ENCODE assay signal across 20 cellular contexts in the genomic region with DNA sequence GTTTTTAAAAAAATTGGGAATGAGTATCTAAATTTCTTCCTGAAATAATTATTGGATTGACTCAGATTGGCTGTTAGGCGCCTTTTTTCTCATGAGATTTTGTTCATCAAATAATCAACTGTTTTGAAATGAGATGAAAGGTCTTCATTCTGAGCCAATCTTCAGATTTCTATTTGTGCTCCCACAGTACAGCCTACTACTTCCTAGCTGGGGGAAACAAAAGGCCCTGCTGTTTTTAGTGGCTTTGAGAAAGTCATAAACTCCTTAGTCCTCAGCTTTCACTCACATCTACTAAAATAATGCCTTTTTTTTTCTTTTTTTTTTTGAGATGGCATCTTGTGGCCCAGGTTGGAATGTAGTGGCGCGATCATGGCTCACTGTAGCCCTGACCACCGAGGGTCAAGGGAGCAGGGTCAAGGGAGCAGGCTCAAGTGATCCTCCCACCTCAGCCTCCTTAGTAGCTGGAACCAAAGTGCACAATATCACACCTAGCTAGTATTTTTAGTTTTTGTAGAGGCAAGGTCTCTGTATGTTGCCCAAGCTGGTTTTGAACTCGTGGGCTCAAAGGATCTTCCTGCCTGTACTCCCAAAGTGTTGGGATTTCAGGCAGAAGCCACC. TPM values are rescaled to one million over a fixed set of nuclear protein-coding genes. Genes with fewer than 3 reads are reported as not detected.
DNase-seq lines count a peak whose midpoint lies in the region; ATAC-seq, FAIRE-seq and TF ChIP-seq lines count a peak whose summit lies in the region.
"Had no signal": no experiment of that assay in that cellular context is flagged by ENCODE, and none has a peak within 500 bp of the region (broad histone marks: within the 10 kb centered on the region; RNA-seq: fewer than 3 reads in every experiment).

No MANE protein-coding gene starts in this region.

- H3K9me3 ChIP-seq in A673 (ENCODE audit: low read depth, low read length, poor library complexity, severe bottlenecking) (no peaks in the 10 kb centered on the region), HepG2 (ENCODE audit: low read length) (no peaks in the 10 kb centered on the region), neural progenitor cell (ENCODE audit: low read depth) (no peaks in the 10 kb centered on the region)
- H3K9me3 ChIP-seq: ascending aorta, heart right ventricle, pancreas had no signal

- no peak for TF ChIP-seq EP300 in HepG2 (IDR thresholded peaks at IDR 0.05; ENCODE audit: low read depth in 2 of 2, low read length in 2 of 2)
- no peak for TF ChIP-seq EP300 in HepG2 (CRISPR knock-in tag; IDR thresholded peaks at IDR 0.05; ENCODE audit: borderline replicate concordance)

- TF ChIP-seq RAD21 in HepG2 (CRISPR knock-in tag; IDR thresholded peaks at IDR 0.05) = no peak

- peaks cover 9% of the 10 kb centered on the region for H4K20me1 ChIP-seq in HepG2 (ENCODE audit: insufficient read depth, low read length)
- H4K20me1 ChIP-seq in neural progenitor cell (ENCODE audit: low read depth) = peaks cover 24% of the 10 kb centered on the region

- in situ Hi-C loops in SK-MEL-5 (cut with HindIII; ENCODE audit: low pct_unique_long_range_greater_than_20kb, low sequenced_read_pairs) (no loop called here), HepG2 (cut with HindIII; ENCODE audit: extremely low pct_ligation_motif_present, low pct_unique_long_range_greater_than_20kb) (no loop called here)

- POLR2A ChIA-PET in A673 (lab: Charles Lee; ENCODE audit: low non-redundant PET) = interaction anchor here (0.6 kb wide), 1 partner anchor 93 kb away, joined by 4 read pairs; no protein-coding TSS in a partner anchor
- POLR2A ChIA-PET in HepG2 (lab: Yijun Ruan, JAX) = interaction anchor here (0.6 to 1.9 kb wide), 7 partner anchors 8 to 35 kb away, joined by 3 to 11 read pairs (median 4); partner anchors contain the start of genes NACA and PTGES3
- POLR2A ChIA-PET in activated CD8-positive, alpha-beta T cell treated with anti-CD3 and anti-CD28 coated beads, Interleukin-2, amount 10 ng/mL, durations not matched to agents 7 days and 5 days (lab: Charles Lee) = interaction anchor here (1.1 kb wide), 1 partner anchor 21 kb away, joined by 3 read pairs; no protein-coding TSS in a partner anchor

- no peaks in the 10 kb centered on the region for H3K27me3 ChIP-seq in A673 (replicated peaks; ENCODE audit: insufficient read depth, low read depth, low read length, poor library complexity)
- H3K27me3 ChIP-seq in HepG2 (ENCODE audit: control insufficient read depth in 1 of 2, insufficient read depth in 2 of 2, low read length in 2 of 2) = no peaks in the 10 kb centered on the region
- no peaks in the 10 kb centered on the region for H3K27me3 ChIP-seq in neural progenitor cell
- H3K27me3 ChIP-seq: ascending aorta, heart right ventricle, pancreas had no signal

- TF ChIP-seq POLR2A in HepG2 (IDR thresholded peaks at IDR 0.05; ENCODE audit: insufficient read depth in 1 of 2, low read depth in 2 of 2, low read length in 2 of 2) = no peak

- H3K4me1 ChIP-seq in A673 (ENCODE audit: insufficient read depth, low read length, poor library complexity, severe bottlenecking) (no peaks in the 10 kb centered on the region), HepG2 (ENCODE audit: insufficient read depth, low read length) (peaks cover 5% of the 10 kb centered on the region; the same call in 1 of the 2 replicates), neural progenitor cell (no peaks in the 10 kb centered on the region)
- H3K4me1 ChIP-seq: ascending aorta, pancreas had no signal

- FAIRE-seq in HepG2 (lab: Jason Lieb, UNC) = no peak
- FAIRE-seq: pancreas had no signal

- DNase-seq in A673 (ENCODE audit: low spot score) (no peak), CD14-positive monocyte (ENCODE audit: low spot score) (no peak), SK-MEL-5 (ENCODE audit: low read depth, low spot score) (peak; percentile 84), HepG2 (ENCODE audit: low spot score) (no peak), HCEC 1CT (no peak), neural progenitor cell (ENCODE audit: low spot score) (no peak)
- no peak for DNase-seq in activated CD8-positive, alpha-beta T cell treated with anti-CD3 and anti-CD28 coated beads, Interleukin-2, amount 10 ng/mL, durations not matched to agents 7 days and 5 days
- DNase-seq: activated CD4-positive, CD25-positive, alpha-beta regulatory T cell treated with anti-CD3 and anti-CD28 coated beads, Interleukin-2, amount 50 U/mL, for 72 hours; cerebellar nuclear complex; effector memory CD8-positive, alpha-beta T cell; heart right ventricle; IMR-90; NCI-H2029 treated with DMSO at 0.1 percent for 48 hours; SHP77 treated with DMSO at 0.1 percent for 48 hours; stimulated activated CD4-positive, alpha-beta T cell treated with anti-CD3 and anti-CD28 coated beads, Interleukin-4, amount 100 ng/mL, for 24 hours had no signal

- H3K27me3 Mint-ChIP-seq in CD14-positive monocyte (ENCODE audit: low read depth in 3 of 3) (no peaks in the 10 kb centered on the region), neural progenitor cell (ENCODE audit: insufficient read depth, low read depth) (no peaks in the 10 kb centered on the region)
- H3K27me3 Mint-ChIP-seq in activated CD8-positive, alpha-beta T cell treated with anti-CD3 and anti-CD28 coated beads, Interleukin-2, amount 10 ng/mL, durations not matched to agents 7 days and 5 days (ENCODE audit: low read depth) = no peaks in the 10 kb centered on the region
- H3K27me3 Mint-ChIP-seq: effector memory CD8-positive, alpha-beta T cell had no signal

- ATAC-seq in HepG2 = peak; percentile 62
- no peak for ATAC-seq in GM18502 (IDR thresholded peaks at IDR 0.05; ENCODE audit: poor library complexity, unreplicated experiment)
- no peak for ATAC-seq in activated CD8-positive, alpha-beta T cell treated with anti-CD3 and anti-CD28 coated beads, Interleukin-2, amount 10 ng/mL, durations not matched to agents 7 days and 5 days
- ATAC-seq: effector memory CD8-positive, alpha-beta T cell; heart right ventricle; pancreas had no signal

- H3K9me3 Mint-ChIP-seq in CD14-positive monocyte = peaks cover 0 to 2% (median 0%) of the 10 kb centered on the region in 7 donors
- no peaks in the 10 kb centered on the region for H3K9me3 Mint-ChIP-seq in activated CD8-positive, alpha-beta T cell treated with anti-CD3 and anti-CD28 coated beads, Interleukin-2, amount 10 ng/mL, durations not matched to agents 7 days and 5 days (ENCODE audit: insufficient read depth)
- no peaks in the 10 kb centered on the region for H3K9me3 Mint-ChIP-seq in neural progenitor cell
- H3K9me3 Mint-ChIP-seq: effector memory CD8-positive, alpha-beta T cell had no signal

- WGBS in HepG2 (ENCODE audit: low lambda C conversion rate) = 55% methylated on average over 5 of the region's 5 CpGs

- BruUV-seq in A673 (replicated peaks; lab: Mats Ljungman, UMichigan) = no TSS peak
- BruUV-seq in HepG2 (replicated peaks; lab: Mats Ljungman, UMichigan) = no TSS peak

- no peak overlapping the region for H3K4me2 ChIP-seq in HepG2 (ENCODE audit: low read depth, low read length)
- no peak overlapping the region for H3K4me2 ChIP-seq in neural progenitor cell

- H3K36me3 ChIP-seq in A673 (ENCODE audit: insufficient read depth, low read length, poor library complexity, severe bottlenecking) = peaks cover 39% of the 10 kb centered on the region
- peaks cover 15 to 29% of the 10 kb centered on the region in 2 experiments for H3K36me3 ChIP-seq in HepG2 (replicated peaks in 1 of 2; ENCODE audit: control insufficient read depth in 1 of 2, insufficient read depth in 2 of 2, low read length in 2 of 2)
- peaks cover 24% of the 10 kb centered on the region for H3K36me3 ChIP-seq in neural progenitor cell

- H3K36me3 Mint-ChIP-seq in CD14-positive monocyte (peaks cover 33 to 42% of the 10 kb centered on the region in 2 donors), neural progenitor cell (peaks cover 30% of the 10 kb centered on the region)
- H3K36me3 Mint-ChIP-seq in activated CD8-positive, alpha-beta T cell treated with anti-CD3 and anti-CD28 coated beads, Interleukin-2, amount 10 ng/mL, durations not matched to agents 7 days and 5 days (ENCODE audit: low read depth) = peaks cover 39% of the 10 kb centered on the region

- H3K27ac Mint-ChIP-seq in CD14-positive monocyte = peak overlapping the region in 6 of 7 donors; percentile 25 to 73 (median 60)
- no peak overlapping the region for H3K27ac Mint-ChIP-seq in activated CD8-positive, alpha-beta T cell treated with anti-CD3 and anti-CD28 coated beads, Interleukin-2, amount 10 ng/mL, durations not matched to agents 7 days and 5 days
- no peak overlapping the region for H3K27ac Mint-ChIP-seq in neural progenitor cell

- H3K4me1 Mint-ChIP-seq in CD14-positive monocyte (peaks cover 33% of the 10 kb centered on the region), neural progenitor cell (no peaks in the 10 kb centered on the region)
- peaks cover 1% of the 10 kb centered on the region for H3K4me1 Mint-ChIP-seq in activated CD8-positive, alpha-beta T cell treated with anti-CD3 and anti-CD28 coated beads, Interleukin-2, amount 10 ng/mL, durations not matched to agents 7 days and 5 days (ENCODE audit: low read depth)

- H3K9ac ChIP-seq in HepG2 (ENCODE audit: insufficient read depth, low read depth, low read length) = no peak overlapping the region
- no peak overlapping the region for H3K9ac ChIP-seq in neural progenitor cell

- intact Hi-C loops in A673 (cut with micrococcal nuclease; ENCODE audit: unreplicated experiment) = no loop called here
- intact Hi-C loops in CD14-positive monocyte (cut with micrococcal nuclease) = no loop called here
- intact Hi-C loops in HepG2 (cut with micrococcal nuclease; ENCODE audit: unreplicated experiment) = no loop called here

- H3F3A ChIP-seq in neural progenitor cell (ENCODE audit: low read depth) = peaks cover 60% of the 10 kb centered on the region

- peaks cover under 1% of the 10 kb centered on the region for H3K79me2 ChIP-seq in HepG2 (ENCODE audit: insufficient read depth, low read length)
- peaks cover 2% of the 10 kb centered on the region for H3K79me2 ChIP-seq in neural progenitor cell (ENCODE audit: low read depth)

- H3K27ac ChIP-seq in A673 (ENCODE audit: low read depth, low read length, poor library complexity, severe bottlenecking) (peak overlapping the region; percentile 11), HepG2 (ENCODE audit: extremely low read length, insufficient read depth, low read length) (no peak overlapping the region), neural progenitor cell (no peak overlapping the region)
- H3K27ac ChIP-seq: ascending aorta, C4-2B, pancreas had no signal

- H2AFZ ChIP-seq in HepG2 (ENCODE audit: low read length) (no peak overlapping the region), neural progenitor cell (replicated peaks) (no peak overlapping the region)

- CTCF ChIA-PET in A673 (lab: Charles Lee) (no interaction called here), HepG2 (lab: Yijun Ruan, JAX; ENCODE audit: low intra/inter-chr PET ratio, low total read pairs) (no interaction called here)
- CTCF ChIA-PET in activated CD8-positive, alpha-beta T cell treated with anti-CD3 and anti-CD28 coated beads, Interleukin-2, amount 10 ng/mL, durations not matched to agents 7 days and 5 days (lab: Charles Lee) = no interaction called here

- H3K4me3 Mint-ChIP-seq in CD14-positive monocyte = no peak overlapping the region
- no peak overlapping the region for H3K4me3 Mint-ChIP-seq in activated CD8-positive, alpha-beta T cell treated with anti-CD3 and anti-CD28 coated beads, Interleukin-2, amount 10 ng/mL, durations not matched to agents 7 days and 5 days
- H3K4me3 Mint-ChIP-seq in neural progenitor cell = no peak overlapping the region
- H3K4me3 Mint-ChIP-seq: effector memory CD8-positive, alpha-beta T cell had no signal

- H3K4me3 ChIP-seq in A673 (ENCODE audit: low read depth, low read length, poor library complexity, severe bottlenecking) (no peak overlapping the region), HepG2 (replicated peaks in 1 of 3; ENCODE audit: insufficient read depth in 1 of 3, low read depth in 2 of 3, low read length in 3 of 3) (no peak overlapping the region), neural progenitor cell (no peak overlapping the region)
- H3K4me3 ChIP-seq: ascending aorta, heart right ventricle, pancreas had no signal

- TF ChIP-seq CTCF in A673 (conservative IDR thresholded peaks at IDR 0.05; ENCODE audit: low read depth, low read length) (no peak), CD14-positive monocyte (IDR thresholded peaks at IDR 0.05) (no peak), HepG2 (CRISPR knock-in tag; IDR thresholded peaks at IDR 0.05) (no peak), neural progenitor cell (IDR thresholded peaks at IDR 0.05) (no peak)

RNA-seq across cellular contexts. Expression of gene NACA, which starts 15.2 kb away (rescaled TPM):
- 906 and 908 TPM in 2 replicates for total RNA-seq in A673 (2021)
- polyA plus RNA-seq in CD14-positive monocyte = 100 to 1,000 TPM; 797 to 937 TPM
- total RNA-seq in SK-MEL-5 (2014; rRNA removed; shearing (Covaris generic)) = 1,958 and 2,376 TPM in 2 replicates
- polyA plus RNA-seq in SK-MEL-5 (2015; cell fraction: cytosol; rRNA removed) = 1,112 and 1,132 TPM in 2 replicates
- polyA plus RNA-seq in SK-MEL-5 (2015; cell fraction: nucleus; rRNA removed) = 287 and 290 TPM in 2 replicates
- total RNA-seq in HepG2 (2016; rRNA removed; fragmentation: Illumina TruSeq; extraction: Trizol) = 1,700 and 2,295 TPM in 2 replicates
- 1,346 and 1,631 TPM in 2 replicates for total RNA-seq in HepG2 (2016; cell fraction: cytosol; rRNA removed; fragmentation: Illumina TruSeq; extraction: Trizol; ENCODE audit: low read depth)
- total RNA-seq in HepG2 (2016; cell fraction: insoluble cytoplasmic fraction; rRNA removed; fragmentation: Illumina TruSeq; extraction: Trizol) = 1,693 and 2,342 TPM in 2 replicates
- 2,301 and 2,703 TPM in 2 replicates for total RNA-seq in HepG2 (2016; cell fraction: membrane; rRNA removed; fragmentation: Illumina TruSeq; extraction: Trizol)
- total RNA-seq in HepG2 (2016; cell fraction: nucleus; rRNA removed; fragmentation: Illumina TruSeq; extraction: Trizol) = 536 and 558 TPM in 2 replicates
- 688 and 799 TPM in 2 replicates for polyA plus RNA-seq in HepG2 (2011; rRNA removed)
- 537 and 762 TPM in 2 replicates for polyA plus RNA-seq in HepG2 (2011; cell fraction: cytosol; rRNA removed)
- polyA plus RNA-seq in HepG2 (2011; cell fraction: nucleus; rRNA removed) = 98.1 and 131 TPM in 2 replicates
- polyA plus RNA-seq in HepG2 (2012) = 1,697 and 1,960 TPM in 2 replicates
- polyA plus RNA-seq in HepG2 (2016; cell fraction: cytosol; fragmentation: Illumina TruSeq; extraction: Trizol; ENCODE audit: low read depth) = 1,551 and 1,609 TPM in 2 replicates
- 1,930 and 2,097 TPM in 2 replicates for polyA plus RNA-seq in HepG2 (2016; cell fraction: insoluble cytoplasmic fraction; fragmentation: Illumina TruSeq; extraction: Trizol; ENCODE audit: low read depth)
- 2,028 and 2,269 TPM in 2 replicates for polyA plus RNA-seq in HepG2 (2016; cell fraction: membrane; fragmentation: Illumina TruSeq; extraction: Trizol; ENCODE audit: low read depth)
- 833 and 868 TPM in 2 replicates for polyA plus RNA-seq in HepG2 (2016; cell fraction: nucleus; fragmentation: Illumina TruSeq; extraction: Trizol; ENCODE audit: insufficient read depth, low read depth)
- polyA minus RNA-seq in HepG2 (2011; rRNA and poly(A)+ RNA removed; ENCODE audit: low replicate concordance) = 250 and 557 TPM in 2 replicates
- polyA minus RNA-seq in HepG2 (2011; cell fraction: cytosol; rRNA and poly(A)+ RNA removed) = 139 and 145 TPM in 2 replicates
- 70.6 and 115 TPM in 2 replicates for polyA minus RNA-seq in HepG2 (2011; cell fraction: nucleus; rRNA and poly(A)+ RNA removed)
- total RNA-seq in activated CD8-positive, alpha-beta T cell treated with anti-CD3 and anti-CD28 coated beads, Interleukin-2, amount 10 ng/mL, durations not matched to agents 7 days and 5 days = 100 to 1,000 TPM; 793 to 820 TPM
- total RNA-seq in neural progenitor cell (ENCODE audit: low replicate concordance) = 1,855 and 2,450 TPM in 2 replicates

RNA-seq across cellular contexts. Expression of gene PTGES3, which starts 21.8 kb away (rescaled TPM):
- total RNA-seq in A673 (2021) (413 and 450 TPM in 2 replicates), HepG2 (2016; rRNA removed; fragmentation: Illumina TruSeq; extraction: Trizol) (159 and 290 TPM in 2 replicates), neural progenitor cell (ENCODE audit: low replicate concordance) (197 and 298 TPM in 2 replicates)
- polyA plus RNA-seq in CD14-positive monocyte (100 to 1,000 TPM; 187 to 232 TPM), HepG2 (2011; rRNA removed) (43.7 and 54.4 TPM in 2 replicates)
- total RNA-seq in SK-MEL-5 (2014; rRNA removed; shearing (Covaris generic)) = 89.1 and 98.9 TPM in 2 replicates
- polyA plus RNA-seq in SK-MEL-5 (2015; cell fraction: cytosol; rRNA removed) = 203 and 262 TPM in 2 replicates
- 72.0 and 83.4 TPM in 2 replicates for polyA plus RNA-seq in SK-MEL-5 (2015; cell fraction: nucleus; rRNA removed)
- total RNA-seq in HepG2 (2016; cell fraction: cytosol; rRNA removed; fragmentation: Illumina TruSeq; extraction: Trizol; ENCODE audit: low read depth) = 36.7 and 44.1 TPM in 2 replicates
- total RNA-seq in HepG2 (2016; cell fraction: insoluble cytoplasmic fraction; rRNA removed; fragmentation: Illumina TruSeq; extraction: Trizol) = 170 and 269 TPM in 2 replicates
- 155 and 168 TPM in 2 replicates for total RNA-seq in HepG2 (2016; cell fraction: membrane; rRNA removed; fragmentation: Illumina TruSeq; extraction: Trizol)
- 118 and 124 TPM in 2 replicates for total RNA-seq in HepG2 (2016; cell fraction: nucleus; rRNA removed; fragmentation: Illumina TruSeq; extraction: Trizol)
- polyA plus RNA-seq in HepG2 (2011; cell fraction: cytosol; rRNA removed) = 23.9 and 37.8 TPM in 2 replicates
- 16.1 and 21.1 TPM in 2 replicates for polyA plus RNA-seq in HepG2 (2011; cell fraction: nucleus; rRNA removed)
- polyA plus RNA-seq in HepG2 (2012) = 244 and 265 TPM in 2 replicates
- 58.0 and 58.7 TPM in 2 replicates for polyA plus RNA-seq in HepG2 (2016; cell fraction: cytosol; fragmentation: Illumina TruSeq; extraction: Trizol; ENCODE audit: low read depth)
- polyA plus RNA-seq in HepG2 (2016; cell fraction: insoluble cytoplasmic fraction; fragmentation: Illumina TruSeq; extraction: Trizol; ENCODE audit: low read depth) = 452 and 465 TPM in 2 replicates
- polyA plus RNA-seq in HepG2 (2016; cell fraction: membrane; fragmentation: Illumina TruSeq; extraction: Trizol; ENCODE audit: low read depth) = 140 and 145 TPM in 2 replicates
- polyA plus RNA-seq in HepG2 (2016; cell fraction: nucleus; fragmentation: Illumina TruSeq; extraction: Trizol; ENCODE audit: insufficient read depth, low read depth) = 228 and 240 TPM in 2 replicates
- polyA minus RNA-seq in HepG2 (2011; rRNA and poly(A)+ RNA removed; ENCODE audit: low replicate concordance) = 15.3 and 29.9 TPM in 2 replicates
- polyA minus RNA-seq in HepG2 (2011; cell fraction: cytosol; rRNA and poly(A)+ RNA removed) = 57.2 and 64.6 TPM in 2 replicates
- polyA minus RNA-seq in HepG2 (2011; cell fraction: nucleus; rRNA and poly(A)+ RNA removed) = 23.0 and 29.1 TPM in 2 replicates
- 100 to 1,000 TPM; 273 to 290 TPM for total RNA-seq in activated CD8-positive, alpha-beta T cell treated with anti-CD3 and anti-CD28 coated beads, Interleukin-2, amount 10 ng/mL, durations not matched to agents 7 days and 5 days

RNA-seq across cellular contexts. Expression of gene PRIM1, which starts 42.3 kb away (rescaled TPM):
- 51.9 and 66.2 TPM in 2 replicates for total RNA-seq in A673 (2021)
- 1 to 10 TPM; 5.6 to 6.3 TPM for polyA plus RNA-seq in CD14-positive monocyte
- 33.6 and 36.5 TPM in 2 replicates for total RNA-seq in SK-MEL-5 (2014; rRNA removed; shearing (Covaris generic))
- polyA plus RNA-seq in SK-MEL-5 (2015; cell fraction: cytosol; rRNA removed) = 33.7 and 38.2 TPM in 2 replicates
- polyA plus RNA-seq in SK-MEL-5 (2015; cell fraction: nucleus; rRNA removed) = 36.3 and 40.1 TPM in 2 replicates
- 47.3 and 67.0 TPM in 2 replicates for total RNA-seq in HepG2 (2016; rRNA removed; fragmentation: Illumina TruSeq; extraction: Trizol)
- total RNA-seq in HepG2 (2016; cell fraction: cytosol; rRNA removed; fragmentation: Illumina TruSeq; extraction: Trizol; ENCODE audit: low read depth) = 14.0 and 14.2 TPM in 2 replicates
- 47.6 and 69.6 TPM in 2 replicates for total RNA-seq in HepG2 (2016; cell fraction: insoluble cytoplasmic fraction; rRNA removed; fragmentation: Illumina TruSeq; extraction: Trizol)
- total RNA-seq in HepG2 (2016; cell fraction: membrane; rRNA removed; fragmentation: Illumina TruSeq; extraction: Trizol) = 17.8 and 19.7 TPM in 2 replicates
- 33.7 and 38.1 TPM in 2 replicates for total RNA-seq in HepG2 (2016; cell fraction: nucleus; rRNA removed; fragmentation: Illumina TruSeq; extraction: Trizol)
- 18.1 and 30.0 TPM in 2 replicates for polyA plus RNA-seq in HepG2 (2011; rRNA removed)
- 15.5 and 16.8 TPM in 2 replicates for polyA plus RNA-seq in HepG2 (2011; cell fraction: cytosol; rRNA removed)
- 20.7 and 23.5 TPM in 2 replicates for polyA plus RNA-seq in HepG2 (2011; cell fraction: nucleus; rRNA removed)
- 15.2 and 26.9 TPM in 2 replicates for polyA plus RNA-seq in HepG2 (2012)
- 5.4 and 7.7 TPM in 2 replicates for polyA plus RNA-seq in HepG2 (2016; cell fraction: cytosol; fragmentation: Illumina TruSeq; extraction: Trizol; ENCODE audit: low read depth)
- polyA plus RNA-seq in HepG2 (2016; cell fraction: insoluble cytoplasmic fraction; fragmentation: Illumina TruSeq; extraction: Trizol; ENCODE audit: low read depth) = 50.8 and 55.2 TPM in 2 replicates
- polyA plus RNA-seq in HepG2 (2016; cell fraction: membrane; fragmentation: Illumina TruSeq; extraction: Trizol; ENCODE audit: low read depth) = 11.4 and 12.6 TPM in 2 replicates
- polyA plus RNA-seq in HepG2 (2016; cell fraction: nucleus; fragmentation: Illumina TruSeq; extraction: Trizol; ENCODE audit: insufficient read depth, low read depth) = 35.2 and 36.7 TPM in 2 replicates
- 12.4 and 36.9 TPM in 2 replicates for polyA minus RNA-seq in HepG2 (2011; rRNA and poly(A)+ RNA removed; ENCODE audit: low replicate concordance)
- polyA minus RNA-seq in HepG2 (2011; cell fraction: cytosol; rRNA and poly(A)+ RNA removed) = 8.9 and 11.9 TPM in 2 replicates
- 28.3 and 28.5 TPM in 2 replicates for polyA minus RNA-seq in HepG2 (2011; cell fraction: nucleus; rRNA and poly(A)+ RNA removed)
- 10 to 100 TPM; 56.8 to 60.4 TPM for total RNA-seq in activated CD8-positive, alpha-beta T cell treated with anti-CD3 and anti-CD28 coated beads, Interleukin-2, amount 10 ng/mL, durations not matched to agents 7 days and 5 days
- total RNA-seq in neural progenitor cell (ENCODE audit: low replicate concordance) = 108 and 166 TPM in 2 replicates

RNA-seq across cellular contexts. Expression of gene HSD17B6, which starts 53.3 kb away (rescaled TPM):
- total RNA-seq in A673 (2021) (0.39 and 1.2 TPM in 2 replicates), HepG2 (2016; rRNA removed; fragmentation: Illumina TruSeq; extraction: Trizol) (0.46 and 0.95 TPM in 2 replicates), neural progenitor cell (ENCODE audit: low replicate concordance) (2.5 and 10.0 TPM in 2 replicates)
- polyA plus RNA-seq in CD14-positive monocyte (under 1 TPM in 1 of 2 donors, not detected in 1; 0.12 TPM), HepG2 (2011; rRNA removed) (1.8 and 2.6 TPM in 2 replicates)
- 0.77 TPM in 1 of 2 replicates, not detected in the other for total RNA-seq in SK-MEL-5 (2014; rRNA removed; shearing (Covaris generic))
- polyA plus RNA-seq in SK-MEL-5 (2015; cell fraction: cytosol; rRNA removed) = 0.24 TPM in 1 of 2 replicates, not detected in the other
- polyA plus RNA-seq in SK-MEL-5 (2015; cell fraction: nucleus; rRNA removed) = not detected in 2 replicates
- total RNA-seq in HepG2 (2016; cell fraction: cytosol; rRNA removed; fragmentation: Illumina TruSeq; extraction: Trizol; ENCODE audit: low read depth) = not detected in 2 replicates
- total RNA-seq in HepG2 (2016; cell fraction: insoluble cytoplasmic fraction; rRNA removed; fragmentation: Illumina TruSeq; extraction: Trizol) = 0.39 and 0.74 TPM in 2 replicates
- 0.31 and 0.62 TPM in 2 replicates for total RNA-seq in HepG2 (2016; cell fraction: membrane; rRNA removed; fragmentation: Illumina TruSeq; extraction: Trizol)
- total RNA-seq in HepG2 (2016; cell fraction: nucleus; rRNA removed; fragmentation: Illumina TruSeq; extraction: Trizol) = 0.47 and 0.81 TPM in 2 replicates
- 1.1 and 2.2 TPM in 2 replicates for polyA plus RNA-seq in HepG2 (2011; cell fraction: cytosol; rRNA removed)
- polyA plus RNA-seq in HepG2 (2011; cell fraction: nucleus; rRNA removed) = 0.27 and 0.59 TPM in 2 replicates
- polyA plus RNA-seq in HepG2 (2012) = 4.4 and 6.4 TPM in 2 replicates
- polyA plus RNA-seq in HepG2 (2016; cell fraction: cytosol; fragmentation: Illumina TruSeq; extraction: Trizol; ENCODE audit: low read depth) = 0.15 and 0.20 TPM in 2 replicates
- 0.24 and 0.47 TPM in 2 replicates for polyA plus RNA-seq in HepG2 (2016; cell fraction: insoluble cytoplasmic fraction; fragmentation: Illumina TruSeq; extraction: Trizol; ENCODE audit: low read depth)
- 0.30 and 0.37 TPM in 2 replicates for polyA plus RNA-seq in HepG2 (2016; cell fraction: membrane; fragmentation: Illumina TruSeq; extraction: Trizol; ENCODE audit: low read depth)
- 0.81 and 1.4 TPM in 2 replicates for polyA plus RNA-seq in HepG2 (2016; cell fraction: nucleus; fragmentation: Illumina TruSeq; extraction: Trizol; ENCODE audit: insufficient read depth, low read depth)
- polyA minus RNA-seq in HepG2 (2011; rRNA and poly(A)+ RNA removed; ENCODE audit: low replicate concordance) = 0.70 and 1.5 TPM in 2 replicates
- polyA minus RNA-seq in HepG2 (2011; cell fraction: cytosol; rRNA and poly(A)+ RNA removed) = 0.49 TPM in 1 of 2 replicates, not detected in the other
- 0.50 and 0.64 TPM in 2 replicates for polyA minus RNA-seq in HepG2 (2011; cell fraction: nucleus; rRNA and poly(A)+ RNA removed)
- total RNA-seq in activated CD8-positive, alpha-beta T cell treated with anti-CD3 and anti-CD28 coated beads, Interleukin-2, amount 10 ng/mL, durations not matched to agents 7 days and 5 days = 1 to 10 TPM; 2.1 to 4.0 TPM
- total RNA-seq: ascending aorta, lung microvascular endothelial cell had no signal

Comparison
In these comparisons a context has a peak if more than half of its experiments do, and no peak if none do; other contexts are left out.
1. H3K27ac Mint-ChIP-seq: peak in CD14-positive monocyte (6 of 7); none in activated CD8-positive, alpha-beta T cell treated with anti-CD3 and anti-CD28 coated beads, Interleukin-2, amount 10 ng/mL, durations not matched to agents 7 days and 5 days (single experiment) and neural progenitor cell (single experiment).